Comparison of ENCODE assay signal across 28 cellular contexts in the genomic region with DNA sequence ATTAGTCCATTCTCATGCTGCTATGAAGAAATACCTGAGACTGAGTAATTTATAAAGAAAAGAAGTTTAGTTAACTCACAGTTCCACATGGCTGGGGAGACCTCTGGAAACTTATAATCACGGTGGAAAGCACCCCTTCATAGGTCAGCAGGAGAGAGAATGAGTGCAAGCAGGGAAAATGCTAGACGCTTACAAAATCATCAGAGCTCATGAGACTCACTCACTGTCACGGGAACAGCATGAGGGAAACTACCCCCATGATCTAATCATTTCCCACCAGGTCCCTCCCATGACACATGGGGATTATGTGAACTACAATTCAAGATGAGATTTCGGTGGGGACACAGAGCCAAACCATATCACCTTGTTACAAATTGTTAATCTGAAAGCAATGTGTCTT. TPM values are rescaled to one million over a fixed set of nuclear protein-coding genes. Genes with fewer than 3 reads are reported as not detected.
DNase-seq lines count a peak whose midpoint lies in the region; ATAC-seq and TF ChIP-seq lines count a peak whose summit lies in the region.
"Had no signal": no experiment of that assay in that cellular context is flagged by ENCODE, and none has a peak within 500 bp of the region (broad histone marks: within the 10 kb centered on the region; RNA-seq: fewer than 3 reads in every experiment).

No MANE protein-coding gene starts in this region.

- no peak overlapping the region for H3K9ac ChIP-seq in OCI-LY3 (ENCODE audit: low read length)
- H3K9ac ChIP-seq: parathyroid adenoma had no signal

- no peaks in the 10 kb centered on the region for H3K36me3 Mint-ChIP-seq in activated naive CD8-positive, alpha-beta T cell treated with anti-CD3 and anti-CD28 coated beads, Interleukin-2, amount 50 U/mL, for 24 hours (ENCODE audit: low read depth)
- no peaks in the 10 kb centered on the region for H3K36me3 Mint-ChIP-seq in activated naive CD8-positive, alpha-beta T cell treated with anti-CD3 and anti-CD28 coated beads for 36 hours
- H3K36me3 Mint-ChIP-seq in stimulated activated naive B cell treated with anti-CD40 and anti-IgM and Interleukin-4, amounts not matched to agents 10 μg/mL and 1 μg/mL and 100 μg/mL, for 72 hours = peaks cover 2 to 3% of the 10 kb centered on the region in 2 donors
- H3K36me3 Mint-ChIP-seq: naive thymus-derived CD4-positive, alpha-beta T cell had no signal

- no peaks in the 10 kb centered on the region for H3K9me3 ChIP-seq in OCI-LY3 (ENCODE audit: insufficient read depth, low read length)
- H3K9me3 ChIP-seq: gastrocnemius medialis, upper lobe of right lung had no signal

- H4K20me1 ChIP-seq in OCI-LY3 (ENCODE audit: insufficient read depth, low read length) = no peaks in the 10 kb centered on the region

- H2AFZ ChIP-seq in OCI-LY3 (ENCODE audit: low read depth, low read length) = peak overlapping the region; percentile 22; the same call in 1 of the 2 replicates
- H2AFZ ChIP-seq: parathyroid adenoma had no signal

- no peak overlapping the region for H3K4me2 ChIP-seq in OCI-LY3 (ENCODE audit: low read length)

- H3K27ac ChIP-seq in OCI-LY3 (ENCODE audit: low read length) = no peak overlapping the region
- H3K27ac ChIP-seq: dorsolateral prefrontal cortex, gastrocnemius medialis, parathyroid adenoma, sigmoid colon, upper lobe of right lung had no signal

- 0 out of 2 replicates have a peak, but pooled peaks cover 3% of the 10 kb centered on the region for H3K27me3 ChIP-seq in OCI-LY3 (ENCODE audit: low read depth, low read length)
- H3K27me3 ChIP-seq: dorsolateral prefrontal cortex, gastrocnemius medialis, sigmoid colon, upper lobe of right lung had no signal

- H3K4me1 Mint-ChIP-seq in activated naive CD8-positive, alpha-beta T cell treated with anti-CD3 and anti-CD28 coated beads, Interleukin-2, amount 50 U/mL, for 24 hours = peaks cover 3% of the 10 kb centered on the region
- H3K4me1 Mint-ChIP-seq in activated naive CD8-positive, alpha-beta T cell treated with anti-CD3 and anti-CD28 coated beads for 36 hours = no peaks in the 10 kb centered on the region
- peaks cover 18 to 37% of the 10 kb centered on the region in 2 donors for H3K4me1 Mint-ChIP-seq in stimulated activated naive B cell treated with anti-CD40 and anti-IgM and Interleukin-4, amounts not matched to agents 10 μg/mL and 1 μg/mL and 100 μg/mL, for 72 hours

- H3K27ac Mint-ChIP-seq in activated naive CD8-positive, alpha-beta T cell treated with anti-CD3 and anti-CD28 coated beads, Interleukin-2, amount 50 U/mL, for 24 hours = no peak overlapping the region
- H3K27ac Mint-ChIP-seq in activated naive CD8-positive, alpha-beta T cell treated with anti-CD3 and anti-CD28 coated beads for 36 hours = no peak overlapping the region
- peak overlapping the region; percentile 74 for H3K27ac Mint-ChIP-seq in stimulated activated naive B cell treated with anti-CD40 and anti-IgM and Interleukin-4, amounts not matched to agents 10 μg/mL and 1 μg/mL and 100 μg/mL, for 72 hours
- H3K27ac Mint-ChIP-seq: B cell; naive thymus-derived CD4-positive, alpha-beta T cell had no signal

- H3K27me3 Mint-ChIP-seq in activated naive CD8-positive, alpha-beta T cell treated with anti-CD3 and anti-CD28 coated beads, Interleukin-2, amount 50 U/mL, for 24 hours = peaks cover 8% of the 10 kb centered on the region
- peaks cover 6% of the 10 kb centered on the region for H3K27me3 Mint-ChIP-seq in activated naive CD8-positive, alpha-beta T cell treated with anti-CD3 and anti-CD28 coated beads for 36 hours
- no peaks in the 10 kb centered on the region for H3K27me3 Mint-ChIP-seq in stimulated activated naive B cell treated with anti-CD40 and anti-IgM and Interleukin-4, amounts not matched to agents 10 μg/mL and 1 μg/mL and 100 μg/mL, for 72 hours
- H3K27me3 Mint-ChIP-seq: B cell had no signal

- no peak overlapping the region for H3K4me3 Mint-ChIP-seq in activated naive CD8-positive, alpha-beta T cell treated with anti-CD3 and anti-CD28 coated beads, Interleukin-2, amount 50 U/mL, for 24 hours
- H3K4me3 Mint-ChIP-seq in activated naive CD8-positive, alpha-beta T cell treated with anti-CD3 and anti-CD28 coated beads for 36 hours = no peak overlapping the region
- H3K4me3 Mint-ChIP-seq in stimulated activated naive B cell treated with anti-CD40 and anti-IgM and Interleukin-4, amounts not matched to agents 10 μg/mL and 1 μg/mL and 100 μg/mL, for 72 hours = no peak overlapping the region
- H3K4me3 Mint-ChIP-seq: B cell; naive thymus-derived CD4-positive, alpha-beta T cell had no signal

- no peaks in the 10 kb centered on the region for H3K79me2 ChIP-seq in OCI-LY3 (ENCODE audit: low read length)
- H3K79me2 ChIP-seq: parathyroid adenoma had no signal

- no peak overlapping the region for H3K4me3 ChIP-seq in OCI-LY3 (ENCODE audit: low read length)
- H3K4me3 ChIP-seq: dorsolateral prefrontal cortex, gastrocnemius medialis, K562, sigmoid colon, upper lobe of right lung had no signal

- TF ChIP-seq CTCF in OCI-LY3 (IDR thresholded peaks at IDR 0.05; ENCODE audit: low read depth, low read length) = no peak

- peak; percentile 78 for ATAC-seq in activated naive CD8-positive, alpha-beta T cell treated with anti-CD3 and anti-CD28 coated beads, Interleukin-2, amount 50 U/mL, for 24 hours
- ATAC-seq in GM21825 (IDR thresholded peaks at IDR 0.05; ENCODE audit: unreplicated experiment) (peak; percentile 68), GM19023 (IDR thresholded peaks at IDR 0.05; ENCODE audit: unreplicated experiment) (no peak), SK-N-SH treated with all-trans-retinoic acid at 6 μM for 48 hours (no peak)
- peak; percentile 96 to 99 for ATAC-seq in stimulated activated naive B cell treated with anti-CD40 and anti-IgM and Interleukin-4, amounts not matched to agents 10 μg/mL and 1 μg/mL and 100 μg/mL, for 72 hours (replicated peaks)
- ATAC-seq: gastrocnemius medialis; K562; naive thymus-derived CD4-positive, alpha-beta T cell; upper lobe of right lung had no signal

- H3K9me3 Mint-ChIP-seq in activated naive CD8-positive, alpha-beta T cell treated with anti-CD3 and anti-CD28 coated beads, Interleukin-2, amount 50 U/mL, for 24 hours = no peaks in the 10 kb centered on the region
- no peaks in the 10 kb centered on the region for H3K9me3 Mint-ChIP-seq in activated naive CD8-positive, alpha-beta T cell treated with anti-CD3 and anti-CD28 coated beads for 36 hours
- peaks cover 0 to 3% of the 10 kb centered on the region in 2 donors for H3K9me3 Mint-ChIP-seq in stimulated activated naive B cell treated with anti-CD40 and anti-IgM and Interleukin-4, amounts not matched to agents 10 μg/mL and 1 μg/mL and 100 μg/mL, for 72 hours

- H3K4me1 ChIP-seq in OCI-LY3 (ENCODE audit: low read length) = peaks cover 8% of the 10 kb centered on the region; the same call in 1 of the 2 replicates
- H3K4me1 ChIP-seq: gastrocnemius medialis, parathyroid adenoma, sigmoid colon, upper lobe of right lung had no signal

- DNase-seq in activated naive CD8-positive, alpha-beta T cell treated with anti-CD3 and anti-CD28 coated beads, Interleukin-2, amount 50 U/mL, for 24 hours = no peak
- no peak for DNase-seq in activated naive CD8-positive, alpha-beta T cell treated with anti-CD3 and anti-CD28 coated beads for 36 hours
- peak; percentile 60 for DNase-seq in stimulated activated naive B cell treated with anti-CD40 and anti-IgM and Interleukin-4, amounts not matched to agents 10 μg/mL and 1 μg/mL and 100 μg/mL, for 72 hours
- DNase-seq in amniotic stem cell (lab: John Stamatoyannopoulos, UW) = no peak
- DNase-seq: activated CD4-positive, alpha-beta T cell treated with anti-CD3 and anti-CD28 coated beads, Interleukin-2, amount 50 U/mL, for 1 hour; anterior cingulate cortex; central memory CD4-positive, alpha-beta T cell; COR-L47; dorsolateral prefrontal cortex; erythroblast; gastrocnemius medialis; GOT3; kidney; naive thymus-derived CD4-positive, alpha-beta T cell; NCI-H2029 treated with DMSO at 0.1 percent for 48 hours; NCI-H510A treated with DMSO at 0.1 percent for 48 hours; Right ventricle myocardium superior; sigmoid colon; T-helper 1 cell; upper lobe of right lung had no signal

- H3K36me3 ChIP-seq in OCI-LY3 (replicated peaks; ENCODE audit: low read depth, low read length) = no peaks in the 10 kb centered on the region
- H3K36me3 ChIP-seq: gastrocnemius medialis, sigmoid colon, upper lobe of right lung had no signal

TF ChIP-seq in SK-N-SH treated with all-trans-retinoic acid at 6 μM for 48 hours, 23 proteins besides CTCF, POLR2A, EP300 and RAD21 (continues in another document):
- no peak for TF ChIP-seq ZNF70 (CRISPR knock-in tag; IDR thresholded peaks at IDR 0.05)
- TF ChIP-seq, protein P1, sequence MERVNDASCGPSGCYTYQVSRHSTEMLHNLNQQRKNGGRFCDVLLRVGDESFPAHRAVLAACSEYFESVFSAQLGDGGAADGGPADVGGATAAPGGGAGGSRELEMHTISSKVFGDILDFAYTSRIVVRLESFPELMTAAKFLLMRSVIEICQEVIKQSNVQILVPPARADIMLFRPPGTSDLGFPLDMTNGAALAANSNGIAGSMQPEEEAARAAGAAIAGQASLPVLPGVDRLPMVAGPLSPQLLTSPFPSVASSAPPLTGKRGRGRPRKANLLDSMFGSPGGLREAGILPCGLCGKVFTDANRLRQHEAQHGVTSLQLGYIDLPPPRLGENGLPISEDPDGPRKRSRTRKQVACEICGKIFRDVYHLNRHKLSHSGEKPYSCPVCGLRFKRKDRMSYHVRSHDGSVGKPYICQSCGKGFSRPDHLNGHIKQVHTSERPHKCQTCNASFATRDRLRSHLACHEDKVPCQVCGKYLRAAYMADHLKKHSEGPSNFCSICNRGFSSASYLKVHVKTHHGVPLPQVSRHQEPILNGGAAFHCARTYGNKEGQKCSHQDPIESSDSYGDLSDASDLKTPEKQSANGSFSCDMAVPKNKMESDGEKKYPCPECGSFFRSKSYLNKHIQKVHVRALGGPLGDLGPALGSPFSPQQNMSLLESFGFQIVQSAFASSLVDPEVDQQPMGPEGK (CRISPR knock-in tag; IDR thresholded peaks at IDR 0.05; ENCODE audit: borderline replicate concordance) = no peak
- TF ChIP-seq, protein P2, sequence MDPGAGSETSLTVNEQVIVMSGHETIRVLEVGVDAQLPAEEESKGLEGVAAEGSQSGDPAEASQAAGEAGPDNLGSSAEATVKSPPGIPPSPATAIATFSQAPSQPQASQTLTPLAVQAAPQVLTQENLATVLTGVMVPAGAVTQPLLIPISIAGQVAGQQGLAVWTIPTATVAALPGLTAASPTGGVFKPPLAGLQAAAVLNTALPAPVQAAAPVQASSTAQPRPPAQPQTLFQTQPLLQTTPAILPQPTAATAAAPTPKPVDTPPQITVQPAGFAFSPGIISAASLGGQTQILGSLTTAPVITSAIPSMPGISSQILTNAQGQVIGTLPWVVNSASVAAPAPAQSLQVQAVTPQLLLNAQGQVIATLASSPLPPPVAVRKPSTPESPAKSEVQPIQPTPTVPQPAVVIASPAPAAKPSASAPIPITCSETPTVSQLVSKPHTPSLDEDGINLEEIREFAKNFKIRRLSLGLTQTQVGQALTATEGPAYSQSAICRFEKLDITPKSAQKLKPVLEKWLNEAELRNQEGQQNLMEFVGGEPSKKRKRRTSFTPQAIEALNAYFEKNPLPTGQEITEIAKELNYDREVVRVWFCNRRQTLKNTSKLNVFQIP (CRISPR knock-in tag; IDR thresholded peaks at IDR 0.05; ENCODE audit: borderline replicate concordance, low read depth) = no peak
- TF ChIP-seq ZNF565 (CRISPR knock-in tag; conservative IDR thresholded peaks at IDR 0.05; ENCODE audit: low read depth) = no peak

RNA-seq across cellular contexts. Expression of a gene that starts 15.8 kb away (rescaled TPM):
- total RNA-seq in activated naive CD8-positive, alpha-beta T cell treated with anti-CD3 and anti-CD28 coated beads for 36 hours = not detected
- total RNA-seq: A172; B cell; dorsolateral prefrontal cortex; gastrocnemius medialis; K562; kidney; naive thymus-derived CD4-positive, alpha-beta T cell; Right ventricle myocardium superior; sigmoid colon; upper lobe of right lung had no signal

RNA-seq across cellular contexts. Expression of a gene that starts 22.8 kb away (rescaled TPM):
- total RNA-seq in activated naive CD8-positive, alpha-beta T cell treated with anti-CD3 and anti-CD28 coated beads for 36 hours = not detected
- total RNA-seq: A172; B cell; dorsolateral prefrontal cortex; gastrocnemius medialis; K562; kidney; naive thymus-derived CD4-positive, alpha-beta T cell; Right ventricle myocardium superior; sigmoid colon; upper lobe of right lung had no signal

Comparison
In these comparisons a context has a peak if more than half of its experiments do, and no peak if none do; other contexts are left out.
1. ATAC-seq: peak in activated naive CD8-positive, alpha-beta T cell treated with anti-CD3 and anti-CD28 coated beads, Interleukin-2, amount 50 U/mL, for 24 hours (single experiment), GM21825 (single experiment) and stimulated activated naive B cell treated with anti-CD40 and anti-IgM and Interleukin-4, amounts not matched to agents 10 μg/mL and 1 μg/mL and 100 μg/mL, for 72 hours (2 of 2); none in GM19023 (single experiment) and SK-N-SH treated with all-trans-retinoic acid at 6 μM for 48 hours (single experiment).